In genomic region chr17:16298140-16298662, GRCh38 we compare ENCODE assay signal across 25 cellular contexts. TPM values are rescaled to one million over a fixed set of nuclear protein-coding genes. Genes with fewer than 3 reads are reported as not detected.
DNase-seq lines count a peak whose midpoint lies in the region; ATAC-seq and TF ChIP-seq lines count a peak whose summit lies in the region.
"Had no signal": no experiment of that assay in that cellular context is flagged by ENCODE, and none has a peak within 500 bp of the region (broad histone marks: within the 10 kb centered on the region; RNA-seq: fewer than 3 reads in every experiment).

No MANE protein-coding gene starts in this region.

- intact Hi-C loops in left colon (cut with DNase I, micrococcal nuclease), result no loop called here

- H3K9me3 Mint-ChIP-seq in progenitor cell of endocrine pancreas (ENCODE audit: low read depth), result peaks cover 3% of the 10 kb centered on the region
- H3K9me3 Mint-ChIP-seq: activated CD4-positive, alpha-beta memory T cell treated with anti-CD3 and anti-CD28 coated beads for 36 hours; activated naive CD8-positive, alpha-beta T cell treated with anti-CD3 and anti-CD28 coated beads, Interleukin-2, amount 50 U/mL, for 24 hours; brain; CD8-positive, alpha-beta T cell had no signal

- no peak overlapping the region for H2AFZ ChIP-seq in Karpas-422 (ENCODE audit: low read length)
- H2AFZ ChIP-seq: GM23248 had no signal

- H3K27ac ChIP-seq in Karpas-422 (ENCODE audit: low read length), result no peak overlapping the region
- H3K27ac ChIP-seq: foreskin keratinocyte, GM23248, left ventricle myocardium inferior, psoas muscle, tibial nerve had no signal

- no peaks in the 10 kb centered on the region for H3K9me3 ChIP-seq in Karpas-422 (ENCODE audit: low read length)
- H3K9me3 ChIP-seq: left ventricle myocardium inferior, psoas muscle, tibial nerve had no signal

- no peaks in the 10 kb centered on the region for H3K9me2 ChIP-seq in Karpas-422 (replicated peaks; ENCODE audit: insufficient read depth, low read length)

- H3K4me2 ChIP-seq in Karpas-422 (ENCODE audit: low read depth, low read length, poor library complexity, severe bottlenecking), result no peak overlapping the region

- no peak overlapping the region for H3K9ac ChIP-seq in Karpas-422 (ENCODE audit: low read length)
- H3K9ac ChIP-seq: GM23248 had no signal

- no peaks in the 10 kb centered on the region for H3K27me3 Mint-ChIP-seq in progenitor cell of endocrine pancreas
- H3K27me3 Mint-ChIP-seq: activated CD4-positive, alpha-beta memory T cell treated with anti-CD3 and anti-CD28 coated beads for 36 hours; activated naive CD8-positive, alpha-beta T cell treated with anti-CD3 and anti-CD28 coated beads, Interleukin-2, amount 50 U/mL, for 24 hours; brain had no signal

- H3K36me3 Mint-ChIP-seq in progenitor cell of endocrine pancreas (ENCODE audit: insufficient read depth), result peaks cover 6% of the 10 kb centered on the region

- peaks cover 19% of the 10 kb centered on the region for H3K4me1 Mint-ChIP-seq in progenitor cell of endocrine pancreas (ENCODE audit: low read depth)
- H3K4me1 Mint-ChIP-seq: brain had no signal

- TF ChIP-seq CTCF in GM10266 (IDR thresholded peaks at IDR 0.05; ENCODE audit: control insufficient read depth, insufficient read depth, low read depth, missing control alignments) (no peak), progenitor cell of endocrine pancreas (IDR thresholded peaks at IDR 0.05; ENCODE audit: unreplicated experiment) (no peak)

- H4K20me1 ChIP-seq in Karpas-422 (ENCODE audit: insufficient read depth, low read depth, low read length), result no peaks in the 10 kb centered on the region

- H3K36me3 ChIP-seq in Karpas-422 (ENCODE audit: insufficient read depth, low read length), result no peaks in the 10 kb centered on the region

- no peak overlapping the region for H3K4me3 ChIP-seq in Karpas-422 (ENCODE audit: low read length)
- H3K4me3 ChIP-seq: GM23248, left ventricle myocardium inferior, psoas muscle, tibial nerve had no signal

- peak overlapping the region; percentile 64 for H3K27ac Mint-ChIP-seq in progenitor cell of endocrine pancreas
- H3K27ac Mint-ChIP-seq: activated CD4-positive, alpha-beta memory T cell treated with anti-CD3 and anti-CD28 coated beads for 36 hours; activated naive CD8-positive, alpha-beta T cell treated with anti-CD3 and anti-CD28 coated beads, Interleukin-2, amount 50 U/mL, for 24 hours; CD8-positive, alpha-beta T cell had no signal

- ATAC-seq in left colon, result peak; percentile 47
- no peak for ATAC-seq in HG02970 (IDR thresholded peaks at IDR 0.05; ENCODE audit: low FRiP score, unreplicated experiment)
- ATAC-seq: activated naive CD8-positive, alpha-beta T cell treated with anti-CD3 and anti-CD28 coated beads, Interleukin-2, amount 50 U/mL, for 24 hours; CD8-positive, alpha-beta T cell; foreskin keratinocyte; psoas muscle had no signal

- no peaks in the 10 kb centered on the region for H3K27me3 ChIP-seq in Karpas-422 (ENCODE audit: low read length)
- H3K27me3 ChIP-seq: foreskin keratinocyte, tibial nerve had no signal

- H3K4me1 ChIP-seq in Karpas-422 (ENCODE audit: low read length), result no peaks in the 10 kb centered on the region
- H3K4me1 ChIP-seq: foreskin keratinocyte, left ventricle myocardium inferior, psoas muscle, tibial nerve had no signal

- H3K79me2 ChIP-seq in Karpas-422 (ENCODE audit: low read length), result no peaks in the 10 kb centered on the region

- H3K4me3 Mint-ChIP-seq in progenitor cell of endocrine pancreas (ENCODE audit: low read depth), result no peak overlapping the region
- H3K4me3 Mint-ChIP-seq: activated CD4-positive, alpha-beta memory T cell treated with anti-CD3 and anti-CD28 coated beads for 36 hours; activated naive CD8-positive, alpha-beta T cell treated with anti-CD3 and anti-CD28 coated beads, Interleukin-2, amount 50 U/mL, for 24 hours; brain; CD8-positive, alpha-beta T cell had no signal

- peak; percentile 1 for DNase-seq in GM10266 (ENCODE audit: extremely low spot score)
- peak; percentile 70 for DNase-seq in SW480 (ENCODE audit: low spot score)
- peak; percentile 26 to 46 for DNase-seq in left colon
- no peak for DNase-seq in progenitor cell of endocrine pancreas (ENCODE audit: low spot score, unreplicated experiment)
- no peak for DNase-seq in Karpas-422
- no peak for DNase-seq in NCI-H345 treated with DMSO at 0.1 percent for 48 hours (lab: John Stamatoyannopoulos, UW; ENCODE audit: unreplicated experiment)
- no peak for DNase-seq in NCI-H2029 treated with DMSO at 0.1 percent for 48 hours (lab: John Stamatoyannopoulos, UW)
- DNase-seq: activated CD4-positive, alpha-beta memory T cell treated with anti-CD3 and anti-CD28 coated beads for 36 hours; activated CD4-positive, CD25-positive, alpha-beta regulatory T cell; activated CD8-positive, alpha-beta memory T cell treated with anti-CD3 and anti-CD28 coated beads, Interleukin-2, amount 50 U/mL, for 48 hours; activated naive CD8-positive, alpha-beta T cell treated with anti-CD3 and anti-CD28 coated beads, Interleukin-2, amount 50 U/mL, for 24 hours; CD8-positive, alpha-beta T cell; effector CD4-positive, alpha-beta T cell; foreskin keratinocyte; GM23248; left ventricle myocardium inferior; NCI-H1105; NCI-H2081; NCI-H345; psoas muscle; stimulated activated CD8-positive, alpha-beta memory T cell treated with anti-CD3 and anti-CD28 coated beads, Interleukin-4, amount 100 ng/mL, for 48 hours; T-helper 9 cell had no signal

RNA-seq across cellular contexts. Expression of gene CENPV, which starts 55.1 kb away (rescaled TPM):
- 10 to 100 TPM; 44.5 to 62.3 TPM for total RNA-seq in left colon
- total RNA-seq in progenitor cell of endocrine pancreas, result 201 and 206 TPM in 2 replicates
- total RNA-seq in Karpas-422 (2014; rRNA removed; shearing (Covaris generic); ENCODE audit: low replicate concordance), result 25.6 and 69.7 TPM in 2 replicates

Comparison
In these comparisons a context has a peak if more than half of its experiments do, and no peak if none do; other contexts are left out.
1. DNase-seq: peak in GM10266 (single experiment), SW480 (single experiment) and left colon (2 of 2); none in progenitor cell of endocrine pancreas (single experiment), Karpas-422 (single experiment), NCI-H345 treated with DMSO at 0.1 percent for 48 hours (single experiment) and NCI-H2029 treated with DMSO at 0.1 percent for 48 hours (single experiment).